ENCODE assay signal across 11 cellular contexts in the genomic region with DNA sequence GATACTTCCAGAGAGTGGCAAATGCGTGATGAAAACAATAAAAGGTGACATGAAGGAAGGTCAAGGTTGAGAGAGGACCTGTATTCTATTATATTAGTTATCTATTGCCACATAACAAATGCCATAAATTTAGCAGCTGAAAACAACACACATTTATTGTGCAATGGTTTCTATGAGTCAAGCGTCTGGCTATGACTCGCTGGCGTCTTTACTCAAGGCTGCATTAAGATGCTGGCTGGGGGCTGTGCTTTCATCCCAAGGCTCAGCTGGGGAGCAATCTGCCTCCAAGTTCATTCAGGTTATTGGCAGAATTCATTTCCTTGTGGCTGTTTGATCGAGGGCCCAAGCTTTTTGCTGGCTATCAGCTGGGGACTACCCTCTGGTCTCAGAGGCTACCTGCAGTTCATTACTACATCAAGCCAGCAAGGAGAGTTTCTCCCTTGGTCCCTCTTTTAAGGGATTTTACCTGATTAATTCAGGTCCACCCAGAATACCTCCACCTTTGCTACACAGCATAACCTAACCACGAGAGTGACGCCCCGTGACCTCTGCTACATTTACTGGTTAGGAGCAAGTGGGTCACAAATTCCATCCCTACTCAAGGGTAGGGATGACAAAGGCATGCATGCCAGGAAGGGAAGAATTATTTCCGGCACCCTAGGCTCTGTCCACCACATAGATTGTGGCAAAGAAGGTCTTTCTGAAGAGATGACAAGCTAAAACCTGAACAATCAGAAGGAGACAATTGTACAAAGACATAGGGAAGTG.
A peak's percentile ranks its signal among the peaks of the same experiment; 100 is the strongest.
DNase-seq lines count a peak whose midpoint lies in the region; ATAC-seq, FAIRE-seq and TF ChIP-seq lines count a peak whose summit lies in the region.
"Had no signal": no experiment of that assay in that cellular context is flagged by ENCODE, and none has a peak within 500 bp of the region (broad histone marks: within the 10 kb centered on the region; RNA-seq: fewer than 3 reads in every experiment).

No MANE protein-coding gene starts in this region.

- WGBS in K562 (ENCODE audit: insufficient coverage, low coverage, missing lambda C conversion rate): 1% methylated on average over 9 of the region's 9 CpGs

- no peak for ATAC-seq in K562
- no peak for ATAC-seq in GM19452 (IDR thresholded peaks at IDR 0.05; ENCODE audit: unreplicated experiment)
- ATAC-seq: activated CD8-positive, alpha-beta T cell treated with anti-CD3 and anti-CD28 coated beads for 36 hours had no signal

- H3K27me3 Mint-ChIP-seq in HFFc6 (ENCODE audit: insufficient read depth): peaks cover 21% of the 10 kb centered on the region
- H3K27me3 Mint-ChIP-seq: activated CD8-positive, alpha-beta T cell treated with anti-CD3 and anti-CD28 coated beads for 36 hours had no signal

- intact Hi-C loops in K562 (cut with micrococcal nuclease): no loop called here

- peaks cover 12% of the 10 kb centered on the region for H3K36me3 Mint-ChIP-seq in HFFc6 (ENCODE audit: low read depth)

- H3K9me3 Mint-ChIP-seq in HFFc6: peaks cover 20% of the 10 kb centered on the region

- DNase-seq in AG08396 (ENCODE audit: low spot score) (peak; percentile 60), HFFc6 (peak; percentile 64), K562 (ENCODE audit: extremely low read depth in 1 of 4, low spot score in 3 of 4) (no peak), kidney tubule cell (ENCODE audit: low spot score) (peak; percentile 79), erythroblast (lab: John Stamatoyannopoulos, UW) (no peak)
- no peak for DNase-seq in stimulated activated CD4-positive, alpha-beta T cell treated with anti-CD3 and anti-CD28 coated beads, Interleukin-2, amount 100 ng/mL, for 24 hours
- DNase-seq in activated effector memory CD4-positive, alpha-beta T cell treated with anti-CD3 and anti-CD28 coated beads, Interleukin-2, amount 50 U/mL, for 16 hours: no peak
- DNase-seq: activated CD8-positive, alpha-beta T cell treated with anti-CD3 and anti-CD28 coated beads for 36 hours had no signal

- H3K9ac ChIP-seq in K562 (ENCODE audit: insufficient read depth in 1 of 2, low read depth in 2 of 2, low read length in 2 of 2): no peak overlapping the region
- H3K9ac ChIP-seq: parathyroid adenoma had no signal

- no peaks in the 10 kb centered on the region for H3K27me3 ChIP-seq in K562 (ENCODE audit: control insufficient read depth in 2 of 2, insufficient read depth in 2 of 2, low read length in 2 of 2)

- no peak for FAIRE-seq in K562 (lab: Jason Lieb, UNC)

- no peaks in the 10 kb centered on the region for H3K36me3 ChIP-seq in K562 (ENCODE audit: control insufficient read depth, insufficient read depth, low read length)

- no peaks in the 10 kb centered on the region for H4K20me1 ChIP-seq in K562 (replicated peaks; ENCODE audit: control insufficient read depth, insufficient read depth, low read length)

- no peaks in the 10 kb centered on the region for H3K4me1 Mint-ChIP-seq in HFFc6 (ENCODE audit: low read depth)

- no peak for TF ChIP-seq RAD21 in K562 (CRISPR knock-in tag; conservative IDR thresholded peaks at IDR 0.05 in 1 of 2, IDR thresholded peaks at IDR 0.05 in 1 of 2)

- TF ChIP-seq POLR2A in K562 (conservative IDR thresholded peaks at IDR 0.05) (no peak), erythroblast (IDR thresholded peaks at IDR 0.05; ENCODE audit: low read length) (no peak)

- in situ Hi-C loops in K562 (cut with MboI): no loop called here

- H3K4me1 ChIP-seq in K562 (replicated peaks in 1 of 2; ENCODE audit: control insufficient read depth in 2 of 2, insufficient read depth in 2 of 2, low read length in 2 of 2): no peaks in the 10 kb centered on the region
- H3K4me1 ChIP-seq: parathyroid adenoma had no signal

- no peak overlapping the region for H3K4me3 Mint-ChIP-seq in HFFc6
- H3K4me3 Mint-ChIP-seq: activated CD8-positive, alpha-beta T cell treated with anti-CD3 and anti-CD28 coated beads for 36 hours; brain had no signal

- no peaks in the 10 kb centered on the region for H3K79me2 ChIP-seq in K562 (ENCODE audit: control insufficient read depth, insufficient read depth, low read length)
- H3K79me2 ChIP-seq: parathyroid adenoma had no signal

- H3K9me1 ChIP-seq in K562 (ENCODE audit: control insufficient read depth, insufficient read depth, low read length): no peaks in the 10 kb centered on the region

- H3K4me2 ChIP-seq in K562 (ENCODE audit: insufficient read depth, low read length): no peak overlapping the region

- TF ChIP-seq EP300 in K562 (IDR thresholded peaks at IDR 0.05; ENCODE audit: low read length): no peak

- no peak overlapping the region for H2AFZ ChIP-seq in K562 (ENCODE audit: low read depth, low read length)
- H2AFZ ChIP-seq: parathyroid adenoma had no signal

- TF ChIP-seq CTCF in HFFc6 (IDR thresholded peaks at IDR 0.05): no peak
- no peak for TF ChIP-seq CTCF in K562 (IDR thresholded peaks at IDR 0.05 in 2 of 3, conservative IDR thresholded peaks at IDR 0.05 in 1 of 3; ENCODE audit: insufficient read depth in 2 of 3, low read depth in 1 of 3, low read length in 3 of 3)

- POLR2A ChIA-PET in K562 (lab: Yijun Ruan, JAX): no interaction called here

- H3K27ac ChIP-seq in K562 (ENCODE audit: extremely low read depth, low read depth, low read length): no peak overlapping the region
- H3K27ac ChIP-seq: parathyroid adenoma had no signal

- H3K27ac Mint-ChIP-seq in HFFc6: no peak overlapping the region
- H3K27ac Mint-ChIP-seq: activated CD8-positive, alpha-beta T cell treated with anti-CD3 and anti-CD28 coated beads for 36 hours had no signal

- no TSS peak for BruUV-seq in K562 (replicated peaks; lab: Mats Ljungman, UMichigan)

- H3K9me3 ChIP-seq in K562 (replicated peaks; ENCODE audit: control insufficient read depth, insufficient read depth, low read depth, low read length): no peaks in the 10 kb centered on the region

- H3K4me3 ChIP-seq in K562: no peak overlapping the region

- CTCF ChIA-PET in K562 (lab: Yijun Ruan, JAX; ENCODE audit: low intra/inter-chr PET ratio): no interaction called here

TF ChIP-seq in K562, 482 proteins besides CTCF, POLR2A, EP300 and RAD21:
- TF ChIP-seq CREM (IDR thresholded peaks at IDR 0.05; ENCODE audit: low read depth) (no peak), CEBPB (tag; IDR thresholded peaks at IDR 0.05) (peak; percentile 46; the same call in 1 of the 2 replicates), CEBPG (CRISPR knock-in tag; IDR thresholded peaks at IDR 0.05) (no peak), CEBPG (tag; conservative IDR thresholded peaks at IDR 0.05 in 1 of 2, IDR thresholded peaks at IDR 0.05 in 1 of 2) (peak in 1 of 2 experiments; percentile 25; a peak in 2 of 4 replicates)
TF ChIP-seq in K562: peak in this region for 2.

Comparison
In these comparisons a context has a peak if more than half of its experiments do, and no peak if none do; other contexts are left out.
1. DNase-seq: peak in AG08396 (single experiment), HFFc6 (single experiment) and kidney tubule cell (single experiment); none in K562 (0 of 4), stimulated activated CD4-positive, alpha-beta T cell treated with anti-CD3 and anti-CD28 coated beads, Interleukin-2, amount 100 ng/mL, for 24 hours (0 of 2), erythroblast (0 of 2) and activated effector memory CD4-positive, alpha-beta T cell treated with anti-CD3 and anti-CD28 coated beads, Interleukin-2, amount 50 U/mL, for 16 hours (single experiment).